15 cellular contexts compared by ENCODE assay signal in genomic region chr7:120421151-120421651, GRCh38.
DNase-seq lines count a peak whose midpoint lies in the region; ATAC-seq and TF ChIP-seq lines count a peak whose summit lies in the region.
"Had no signal": no experiment of that assay in that cellular context is flagged by ENCODE, and none has a peak within 500 bp of the region (broad histone marks: within the 10 kb centered on the region; RNA-seq: fewer than 3 reads in every experiment).

No MANE protein-coding gene starts in this region.

- POLR2A ChIA-PET in activated CD8-positive, alpha-beta T cell treated with anti-CD3 and anti-CD28 coated beads, Interleukin-2, amount 10 ng/mL, durations not matched to agents 7 days and 5 days (lab: Charles Lee) = no interaction called here

- H3K27me3 Mint-ChIP-seq in activated CD8-positive, alpha-beta T cell treated with anti-CD3 and anti-CD28 coated beads, Interleukin-2, amount 10 ng/mL, durations not matched to agents 7 days and 5 days (ENCODE audit: low read depth) = no peaks in the 10 kb centered on the region

- H4K20me1 ChIP-seq in smooth muscle cell (ENCODE audit: low read depth) = no peaks in the 10 kb centered on the region

- peak; percentile 23 for TF ChIP-seq POLR2A in GM19193 (IDR thresholded peaks at IDR 0.05; ENCODE audit: extremely low read depth, insufficient read depth, insufficient read length)

- H3K4me1 ChIP-seq in smooth muscle cell (ENCODE audit: low read depth) = no peaks in the 10 kb centered on the region

- no peaks in the 10 kb centered on the region for H3K36me3 Mint-ChIP-seq in activated CD8-positive, alpha-beta T cell treated with anti-CD3 and anti-CD28 coated beads, Interleukin-2, amount 10 ng/mL, durations not matched to agents 7 days and 5 days (ENCODE audit: low read depth)

- H3K9me3 Mint-ChIP-seq in activated CD8-positive, alpha-beta T cell treated with anti-CD3 and anti-CD28 coated beads, Interleukin-2, amount 10 ng/mL, durations not matched to agents 7 days and 5 days (ENCODE audit: insufficient read depth) = no peaks in the 10 kb centered on the region
- H3K9me3 Mint-ChIP-seq: H9, nephron progenitor cell had no signal

- H3K4me3 ChIP-seq in GM06990 (replicated peaks; ENCODE audit: low read depth, low read length) (no peak overlapping the region), smooth muscle cell (no peak overlapping the region)

- CTCF ChIA-PET in activated CD8-positive, alpha-beta T cell treated with anti-CD3 and anti-CD28 coated beads, Interleukin-2, amount 10 ng/mL, durations not matched to agents 7 days and 5 days (lab: Charles Lee) = no interaction called here

- H3K79me2 ChIP-seq in smooth muscle cell (ENCODE audit: low read depth) = no peaks in the 10 kb centered on the region

- no peaks in the 10 kb centered on the region for H3K4me1 Mint-ChIP-seq in activated CD8-positive, alpha-beta T cell treated with anti-CD3 and anti-CD28 coated beads, Interleukin-2, amount 10 ng/mL, durations not matched to agents 7 days and 5 days (ENCODE audit: low read depth)
- H3K4me1 Mint-ChIP-seq: nephron progenitor cell had no signal

- DNase-seq in GM06990 (ENCODE audit: extremely low read depth, insufficient read length) (peak; percentile 79), COR-L47 (lab: John Stamatoyannopoulos, UW) (no peak), smooth muscle cell (lab: John Stamatoyannopoulos, UW; ENCODE audit: unreplicated experiment) (no peak)
- no peak for DNase-seq in activated CD8-positive, alpha-beta T cell treated with anti-CD3 and anti-CD28 coated beads, Interleukin-2, amount 10 ng/mL, durations not matched to agents 7 days and 5 days
- DNase-seq: 8988T, activated gamma-delta T cell treated with Interleukin-2 at 50 U/mL for 16 hours, DMS 273 treated with DMSO at 0.1 percent for 48 hours, H9, NCI-H446, nephron progenitor cell had no signal

- no peak overlapping the region for H3K9ac ChIP-seq in smooth muscle cell (ENCODE audit: low read depth)

- no peaks in the 10 kb centered on the region for H3K27me3 ChIP-seq in GM06990 (replicated peaks; ENCODE audit: control insufficient read depth, insufficient read depth, low read length)
- no peaks in the 10 kb centered on the region for H3K27me3 ChIP-seq in smooth muscle cell (ENCODE audit: low read depth)

- WGBS in smooth muscle cell (ENCODE audit: low lambda C conversion rate) = 90% methylated on average over 2 of the region's 2 CpGs

- H3K4me3 Mint-ChIP-seq in activated CD8-positive, alpha-beta T cell treated with anti-CD3 and anti-CD28 coated beads, Interleukin-2, amount 10 ng/mL, durations not matched to agents 7 days and 5 days = no peak overlapping the region
- H3K4me3 Mint-ChIP-seq: H9, nephron progenitor cell had no signal

- TF ChIP-seq CTCF in GM06990 (IDR thresholded peaks at IDR 0.05; ENCODE audit: insufficient read depth, low read length, poor library complexity, severe bottlenecking) = no peak
- TF ChIP-seq CTCF in smooth muscle cell (IDR thresholded peaks at IDR 0.05; ENCODE audit: borderline replicate concordance, insufficient read depth, poor library complexity, severe bottlenecking) = no peak

- H3K9me3 ChIP-seq in smooth muscle cell (replicated peaks; ENCODE audit: low read depth) = no peaks in the 10 kb centered on the region

- no peak overlapping the region for H3K27ac ChIP-seq in smooth muscle cell (ENCODE audit: low read depth)

- H3K4me2 ChIP-seq in smooth muscle cell = no peak overlapping the region

- no peak overlapping the region for H2AFZ ChIP-seq in smooth muscle cell (ENCODE audit: low read depth)

- peak; percentile 94 for ATAC-seq in GM21825 (IDR thresholded peaks at IDR 0.05; ENCODE audit: unreplicated experiment)
- ATAC-seq in HG03175 (IDR thresholded peaks at IDR 0.05; ENCODE audit: unreplicated experiment) = peak; percentile 96
- no peak for ATAC-seq in activated CD4-positive, CD25-positive, alpha-beta regulatory T cell treated with anti-CD3 and anti-CD28 coated beads, Interleukin-2, amount 50 U/mL, for 24 hours
- no peak for ATAC-seq in activated CD8-positive, alpha-beta T cell treated with anti-CD3 and anti-CD28 coated beads, Interleukin-2, amount 10 ng/mL, durations not matched to agents 7 days and 5 days
- ATAC-seq: SK-N-SH treated with all-trans-retinoic acid at 6 μM for 48 hours had no signal

- H3F3A ChIP-seq in smooth muscle cell (ENCODE audit: low read depth) = no peaks in the 10 kb centered on the region

- no peak overlapping the region for H3K27ac Mint-ChIP-seq in activated CD8-positive, alpha-beta T cell treated with anti-CD3 and anti-CD28 coated beads, Interleukin-2, amount 10 ng/mL, durations not matched to agents 7 days and 5 days
- H3K27ac Mint-ChIP-seq: H9, nephron progenitor cell had no signal

- H3K36me3 ChIP-seq in GM06990 (ENCODE audit: control insufficient read depth, insufficient read depth, low read length) (peaks cover 3% of the 10 kb centered on the region), smooth muscle cell (ENCODE audit: low read depth) (no peaks in the 10 kb centered on the region)

Comparison
In these comparisons a context has a peak if more than half of its experiments do, and no peak if none do; other contexts are left out.
1. ATAC-seq: peak in GM21825 (single experiment) and HG03175 (single experiment); none in activated CD4-positive, CD25-positive, alpha-beta regulatory T cell treated with anti-CD3 and anti-CD28 coated beads, Interleukin-2, amount 50 U/mL, for 24 hours (0 of 2) and activated CD8-positive, alpha-beta T cell treated with anti-CD3 and anti-CD28 coated beads, Interleukin-2, amount 10 ng/mL, durations not matched to agents 7 days and 5 days (single experiment).